1 cellular context compared by ENCODE assay signal in the genomic region with DNA sequence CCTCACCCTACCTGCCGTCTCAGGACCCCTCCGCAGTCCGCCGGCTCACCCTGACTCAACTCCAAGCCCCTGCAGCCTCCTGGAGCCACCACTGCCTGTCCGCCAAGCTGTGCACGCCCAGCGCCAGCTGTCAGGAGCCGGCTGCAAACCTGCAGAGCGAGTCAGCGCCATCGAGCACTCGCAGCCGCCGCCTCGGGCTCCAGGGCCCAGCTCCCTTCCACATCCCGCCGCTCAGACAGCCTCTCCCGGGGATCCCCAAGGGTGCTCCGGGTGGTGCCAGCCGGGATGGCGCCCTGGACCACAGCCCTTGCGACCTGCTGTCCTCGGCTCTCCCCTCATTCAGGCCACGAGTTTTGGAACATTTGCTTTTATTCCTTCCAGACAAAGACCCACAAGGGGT.
TF ChIP-seq lines count a peak whose summit lies in the region.

No MANE protein-coding gene starts in this region.

TF ChIP-seq in HCT116, 20 proteins besides CTCF, POLR2A, EP300 and RAD21 (continued from another document):
- TF ChIP-seq, protein P1, sequence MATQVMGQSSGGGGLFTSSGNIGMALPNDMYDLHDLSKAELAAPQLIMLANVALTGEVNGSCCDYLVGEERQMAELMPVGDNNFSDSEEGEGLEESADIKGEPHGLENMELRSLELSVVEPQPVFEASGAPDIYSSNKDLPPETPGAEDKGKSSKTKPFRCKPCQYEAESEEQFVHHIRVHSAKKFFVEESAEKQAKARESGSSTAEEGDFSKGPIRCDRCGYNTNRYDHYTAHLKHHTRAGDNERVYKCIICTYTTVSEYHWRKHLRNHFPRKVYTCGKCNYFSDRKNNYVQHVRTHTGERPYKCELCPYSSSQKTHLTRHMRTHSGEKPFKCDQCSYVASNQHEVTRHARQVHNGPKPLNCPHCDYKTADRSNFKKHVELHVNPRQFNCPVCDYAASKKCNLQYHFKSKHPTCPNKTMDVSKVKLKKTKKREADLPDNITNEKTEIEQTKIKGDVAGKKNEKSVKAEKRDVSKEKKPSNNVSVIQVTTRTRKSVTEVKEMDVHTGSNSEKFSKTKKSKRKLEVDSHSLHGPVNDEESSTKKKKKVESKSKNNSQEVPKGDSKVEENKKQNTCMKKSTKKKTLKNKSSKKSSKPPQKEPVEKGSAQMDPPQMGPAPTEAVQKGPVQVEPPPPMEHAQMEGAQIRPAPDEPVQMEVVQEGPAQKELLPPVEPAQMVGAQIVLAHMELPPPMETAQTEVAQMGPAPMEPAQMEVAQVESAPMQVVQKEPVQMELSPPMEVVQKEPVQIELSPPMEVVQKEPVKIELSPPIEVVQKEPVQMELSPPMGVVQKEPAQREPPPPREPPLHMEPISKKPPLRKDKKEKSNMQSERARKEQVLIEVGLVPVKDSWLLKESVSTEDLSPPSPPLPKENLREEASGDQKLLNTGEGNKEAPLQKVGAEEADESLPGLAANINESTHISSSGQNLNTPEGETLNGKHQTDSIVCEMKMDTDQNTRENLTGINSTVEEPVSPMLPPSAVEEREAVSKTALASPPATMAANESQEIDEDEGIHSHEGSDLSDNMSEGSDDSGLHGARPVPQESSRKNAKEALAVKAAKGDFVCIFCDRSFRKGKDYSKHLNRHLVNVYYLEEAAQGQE (IDR thresholded peaks at IDR 0.05; ENCODE audit: low read depth): no peak
- TF ChIP-seq JUND (IDR thresholded peaks at IDR 0.05): no peak
- no peak for TF ChIP-seq SP1 (IDR thresholded peaks at IDR 0.05; ENCODE audit: low read depth)
- no peak for TF ChIP-seq FOSL1 (IDR thresholded peaks at IDR 0.05; ENCODE audit: low read depth)
- TF ChIP-seq ZNF274 (IDR thresholded peaks at IDR 0.05; ENCODE audit: low read depth, low read length): no peak
- TF ChIP-seq, protein P2, sequence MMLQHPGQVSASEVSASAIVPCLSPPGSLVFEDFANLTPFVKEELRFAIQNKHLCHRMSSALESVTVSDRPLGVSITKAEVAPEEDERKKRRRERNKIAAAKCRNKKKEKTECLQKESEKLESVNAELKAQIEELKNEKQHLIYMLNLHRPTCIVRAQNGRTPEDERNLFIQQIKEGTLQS (IDR thresholded peaks at IDR 0.05): no peak
- TF ChIP-seq EZH2 (IDR thresholded peaks at IDR 0.05): no peak
- TF ChIP-seq CBX3 (IDR thresholded peaks at IDR 0.05; ENCODE audit: low read depth): no peak
- no peak for TF ChIP-seq TCF7L2 (IDR thresholded peaks at IDR 0.05; ENCODE audit: borderline replicate concordance, extremely low read depth, insufficient read depth, insufficient read length)
- TF ChIP-seq EZH2phosphoT487 (IDR thresholded peaks at IDR 0.05; ENCODE audit: borderline replicate concordance): no peak
- no peak for TF ChIP-seq CEBPB (IDR thresholded peaks at IDR 0.05; ENCODE audit: low read depth)
- no peak for TF ChIP-seq SRF (IDR thresholded peaks at IDR 0.05; ENCODE audit: low read depth)
- TF ChIP-seq, protein P3, sequence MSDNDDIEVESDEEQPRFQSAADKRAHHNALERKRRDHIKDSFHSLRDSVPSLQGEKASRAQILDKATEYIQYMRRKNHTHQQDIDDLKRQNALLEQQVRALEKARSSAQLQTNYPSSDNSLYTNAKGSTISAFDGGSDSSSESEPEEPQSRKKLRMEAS (IDR thresholded peaks at IDR 0.05): no peak
- TF ChIP-seq EGR1 (IDR thresholded peaks at IDR 0.05; ENCODE audit: low read depth): no peak
- TF ChIP-seq YY1 (IDR thresholded peaks at IDR 0.05; ENCODE audit: extremely low read depth, insufficient replicate concordance, low read depth, low read length): no peak
- no peak for TF ChIP-seq POLR2AphosphoS5 (IDR thresholded peaks at IDR 0.05; ENCODE audit: low read depth, low read length)
- TF ChIP-seq ZFX (IDR thresholded peaks at IDR 0.05): no peak
